21 cellular contexts compared by ENCODE assay signal in genomic region chr20:11499235-11499634, GRCh38.
DNase-seq lines count a peak whose midpoint lies in the region; ATAC-seq and TF ChIP-seq lines count a peak whose summit lies in the region.
"Had no signal": no experiment of that assay in that cellular context is flagged by ENCODE, and none has a peak within 500 bp of the region (broad histone marks: within the 10 kb centered on the region; RNA-seq: fewer than 3 reads in every experiment).

No MANE protein-coding gene starts in this region.

- DNase-seq in SK-N-SH (no peak), epithelial cell of esophagus (ENCODE audit: low read depth) (peak; percentile 56), mesenchymal stem cell (no peak), NCI-H2029 (lab: John Stamatoyannopoulos, UW) (no peak), WTC11 (ENCODE audit: low spot score) (no peak), Karpas-422 (no peak)
- no peak for DNase-seq in activated CD8-positive, alpha-beta memory T cell treated with anti-CD3 and anti-CD28 coated beads for 24 hours
- DNase-seq: CD8-positive, alpha-beta memory T cell; DND-41; GM23248; KG1; NCI-H1048; NCI-H146; NCI-H2081 treated with DMSO at 0.1 percent for 48 hours; NCI-H510A treated with DMSO at 0.1 percent for 48 hours; NCI-H82; Right ventricle myocardium superior had no signal

- H3K79me2 ChIP-seq in SK-N-SH (ENCODE audit: insufficient read depth) (no peaks in the 10 kb centered on the region), Karpas-422 (ENCODE audit: low read length) (no peaks in the 10 kb centered on the region)

- H4K20me1 ChIP-seq in SK-N-SH (ENCODE audit: insufficient read depth), result no peaks in the 10 kb centered on the region
- H4K20me1 ChIP-seq in Karpas-422 (ENCODE audit: insufficient read depth, low read depth, low read length), result no peaks in the 10 kb centered on the region
- H4K20me1 ChIP-seq: BLaER1 had no signal

- CTCF ChIA-PET in SK-N-SH (lab: Yijun Ruan, JAX), result no interaction called here
- CTCF ChIA-PET in WTC11 (lab: Charles Lee), result no interaction called here

- H2AFZ ChIP-seq in SK-N-SH (ENCODE audit: low read depth) (no peak overlapping the region), mesenchymal stem cell (ENCODE audit: low read depth, low read length) (no peak overlapping the region), Karpas-422 (ENCODE audit: low read length) (no peak overlapping the region)
- H2AFZ ChIP-seq: GM23248 had no signal

- no peak overlapping the region for H3K27ac Mint-ChIP-seq in WTC11
- H3K27ac Mint-ChIP-seq: CD8-positive, alpha-beta memory T cell had no signal

- H3K4ac ChIP-seq in mesenchymal stem cell (ENCODE audit: low read depth in 1 of 2, low read length in 2 of 2), result no peak overlapping the region

- no peak overlapping the region for H3K14ac ChIP-seq in mesenchymal stem cell (ENCODE audit: low read length in 2 of 2)

- H3K4me3 ChIP-seq in SK-N-SH (ENCODE audit: low read depth in 2 of 2, low read length in 1 of 2) (no peak overlapping the region), epithelial cell of esophagus (ENCODE audit: low read length) (no peak overlapping the region), mesenchymal stem cell (ENCODE audit: insufficient read depth in 1 of 2, low read depth in 1 of 2, low read length in 2 of 2) (no peak overlapping the region), Karpas-422 (ENCODE audit: low read length) (no peak overlapping the region)
- H3K4me3 ChIP-seq: BLaER1, GM23248, SK-N-MC had no signal

- H2BK12ac ChIP-seq in mesenchymal stem cell (ENCODE audit: low read length in 2 of 2), result no peak overlapping the region

- H3F3A ChIP-seq in SK-N-SH (replicated peaks; ENCODE audit: insufficient read depth), result no peaks in the 10 kb centered on the region

- H3K9ac ChIP-seq in SK-N-SH (no peak overlapping the region), mesenchymal stem cell (ENCODE audit: low read length) (no peak overlapping the region), Karpas-422 (ENCODE audit: low read length) (no peak overlapping the region)
- H3K9ac ChIP-seq: BLaER1, GM23248 had no signal

- no peak overlapping the region for H2BK120ac ChIP-seq in mesenchymal stem cell (ENCODE audit: low read depth, low read length)

- no peaks in the 10 kb centered on the region for H3K79me1 ChIP-seq in mesenchymal stem cell (replicated peaks; ENCODE audit: low read length, poor library complexity, severe bottlenecking)

- H3K9me3 ChIP-seq in SK-N-SH (no peaks in the 10 kb centered on the region), mesenchymal stem cell (ENCODE audit: control insufficient read depth, low read length) (no peaks in the 10 kb centered on the region), Karpas-422 (ENCODE audit: low read length) (peaks cover 23% of the 10 kb centered on the region)
- H3K9me3 ChIP-seq: BLaER1 had no signal

- H4K91ac ChIP-seq in mesenchymal stem cell (ENCODE audit: low read length), result no peak overlapping the region

- H2BK5ac ChIP-seq in mesenchymal stem cell (ENCODE audit: low read depth, low read length, poor library complexity, severe bottlenecking), result no peak overlapping the region

- H3K18ac ChIP-seq in mesenchymal stem cell (ENCODE audit: low read depth in 1 of 2, low read length in 2 of 2), result no peak overlapping the region

- peaks cover 3% of the 10 kb centered on the region for H3K36me3 Mint-ChIP-seq in WTC11
- H3K36me3 Mint-ChIP-seq: CD8-positive, alpha-beta memory T cell had no signal

- POLR2A ChIA-PET in SK-N-SH (lab: Yijun Ruan, JAX), result no interaction called here
- POLR2A ChIA-PET in WTC11 (lab: Charles Lee), result no interaction called here

- H3K27me3 ChIP-seq in SK-N-SH (ENCODE audit: insufficient read depth), result no peaks in the 10 kb centered on the region
- H3K27me3 ChIP-seq in mesenchymal stem cell (ENCODE audit: control insufficient read depth in 1 of 2, insufficient read depth in 1 of 2, low read length in 2 of 2), result no peaks in the 10 kb centered on the region
- H3K27me3 ChIP-seq in Karpas-422 (ENCODE audit: low read length), result no peaks in the 10 kb centered on the region
- H3K27me3 ChIP-seq: BLaER1 had no signal

- peaks cover 37% of the 10 kb centered on the region for H3K4me1 Mint-ChIP-seq in WTC11
- H3K4me1 Mint-ChIP-seq: CD8-positive, alpha-beta memory T cell had no signal

- H3K4me1 ChIP-seq in SK-N-SH (ENCODE audit: control insufficient read depth in 1 of 2, insufficient read depth in 2 of 2, low read depth in 1 of 2, low read length in 1 of 2) (no peaks in the 10 kb centered on the region; a peak in 1 of 4 replicates), mesenchymal stem cell (ENCODE audit: control insufficient read depth, insufficient read depth, low read depth, low read length) (peaks cover 7% of the 10 kb centered on the region), Karpas-422 (ENCODE audit: low read length) (no peaks in the 10 kb centered on the region)
- H3K4me1 ChIP-seq: BLaER1 had no signal

- H3K4me2 ChIP-seq in SK-N-SH, result no peak overlapping the region
- no peak overlapping the region for H3K4me2 ChIP-seq in mesenchymal stem cell (ENCODE audit: low read length, poor library complexity, severe bottlenecking)
- H3K4me2 ChIP-seq in Karpas-422 (ENCODE audit: low read depth, low read length, poor library complexity, severe bottlenecking), result no peak overlapping the region
- H3K4me2 ChIP-seq: BLaER1 had no signal

- H3K9me2 ChIP-seq in SK-N-SH, result no peaks in the 10 kb centered on the region
- no peaks in the 10 kb centered on the region for H3K9me2 ChIP-seq in Karpas-422 (replicated peaks; ENCODE audit: insufficient read depth, low read length)

- H4K8ac ChIP-seq in mesenchymal stem cell (ENCODE audit: low read length), result no peak overlapping the region

- H3K36me3 ChIP-seq in SK-N-SH (replicated peaks in 1 of 2; ENCODE audit: control insufficient read depth in 1 of 2, insufficient read depth in 2 of 2, low read length in 1 of 2) (no peaks in the 10 kb centered on the region), mesenchymal stem cell (ENCODE audit: control insufficient read depth in 1 of 2, insufficient read depth in 2 of 2, low read depth in 1 of 2, low read length in 2 of 2) (no peaks in the 10 kb centered on the region), Karpas-422 (ENCODE audit: insufficient read depth, low read length) (no peaks in the 10 kb centered on the region)
- H3K36me3 ChIP-seq: BLaER1 had no signal

- H3K9me3 Mint-ChIP-seq in WTC11, result peaks cover 9% of the 10 kb centered on the region

- H3K23ac ChIP-seq in mesenchymal stem cell (ENCODE audit: low read length in 2 of 2), result no peak overlapping the region

- no peak overlapping the region for H2BK15ac ChIP-seq in mesenchymal stem cell (ENCODE audit: low read depth, poor library complexity, severe bottlenecking)

- TF ChIP-seq CTCF in SK-N-SH (IDR thresholded peaks at IDR 0.05) (no peak), epithelial cell of esophagus (IDR thresholded peaks at IDR 0.05; ENCODE audit: insufficient read depth, low read depth, low read length, missing control alignments) (no peak), WTC11 (IDR thresholded peaks at IDR 0.05) (no peak)

- TF ChIP-seq EP300 in SK-N-SH (IDR thresholded peaks at IDR 0.05; ENCODE audit: borderline replicate concordance in 1 of 2, low read depth in 1 of 2, low read length in 1 of 2), result no peak

- H2AK5ac ChIP-seq in mesenchymal stem cell (ENCODE audit: low read length, severe bottlenecking), result no peak overlapping the region

- no peak overlapping the region for H3K4me3 Mint-ChIP-seq in WTC11
- H3K4me3 Mint-ChIP-seq: CD8-positive, alpha-beta memory T cell had no signal

- peak; percentile 30; the same call in 1 of the 3 replicates for ATAC-seq in SK-N-SH treated with all-trans-retinoic acid at 6 μM for 48 hours
- no peak for ATAC-seq in WTC11

- H3K27me3 Mint-ChIP-seq in WTC11 (ENCODE audit: low read depth), result no peaks in the 10 kb centered on the region
- H3K27me3 Mint-ChIP-seq: CD8-positive, alpha-beta memory T cell had no signal

- WGBS in SK-N-SH (ENCODE audit: low lambda C conversion rate), result 41% methylated on average over 4 of the region's 4 CpGs
- WGBS in mesenchymal stem cell, result 67% methylated on average over 4 of the region's 4 CpGs

- no peak overlapping the region for H3K27ac ChIP-seq in SK-N-SH (ENCODE audit: low read depth in 2 of 2, low read length in 1 of 2)
- peak overlapping the region; percentile 8 for H3K27ac ChIP-seq in mesenchymal stem cell (ENCODE audit: low read length, poor library complexity, severe bottlenecking)
- no peak overlapping the region for H3K27ac ChIP-seq in Karpas-422 (ENCODE audit: low read length)
- H3K27ac ChIP-seq: 22Rv1, BLaER1, GM23248, SK-N-MC had no signal

- no peak for TF ChIP-seq RAD21 in SK-N-SH (IDR thresholded peaks at IDR 0.05; ENCODE audit: low read length)

TF ChIP-seq in SK-N-SH treated with all-trans-retinoic acid at 6 μM for 48 hours, 23 proteins besides CTCF, POLR2A, EP300 and RAD21 (continues in another document):
- TF ChIP-seq ZFP30 (CRISPR knock-in tag; IDR thresholded peaks at IDR 0.05), result no peak

TF ChIP-seq in SK-N-SH, 30 proteins besides CTCF, POLR2A, EP300 and RAD21 (continues in another document):
- TF ChIP-seq MXI1 (IDR thresholded peaks at IDR 0.05; ENCODE audit: low read depth, low read length) (no peak), TEAD4 (IDR thresholded peaks at IDR 0.05; ENCODE audit: borderline replicate concordance, insufficient read depth) (no peak), GABPA (IDR thresholded peaks at IDR 0.05; ENCODE audit: low read depth) (no peak), TCF12 (IDR thresholded peaks at IDR 0.05) (no peak)
- TF ChIP-seq, protein P1, sequence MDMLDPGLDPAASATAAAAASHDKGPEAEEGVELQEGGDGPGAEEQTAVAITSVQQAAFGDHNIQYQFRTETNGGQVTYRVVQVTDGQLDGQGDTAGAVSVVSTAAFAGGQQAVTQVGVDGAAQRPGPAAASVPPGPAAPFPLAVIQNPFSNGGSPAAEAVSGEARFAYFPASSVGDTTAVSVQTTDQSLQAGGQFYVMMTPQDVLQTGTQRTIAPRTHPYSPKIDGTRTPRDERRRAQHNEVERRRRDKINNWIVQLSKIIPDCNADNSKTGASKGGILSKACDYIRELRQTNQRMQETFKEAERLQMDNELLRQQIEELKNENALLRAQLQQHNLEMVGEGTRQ (IDR thresholded peaks at IDR 0.05; ENCODE audit: borderline replicate concordance, low read depth, low read length), result no peak
